Comparison of ENCODE assay signal across 19 cellular contexts in the genomic region with DNA sequence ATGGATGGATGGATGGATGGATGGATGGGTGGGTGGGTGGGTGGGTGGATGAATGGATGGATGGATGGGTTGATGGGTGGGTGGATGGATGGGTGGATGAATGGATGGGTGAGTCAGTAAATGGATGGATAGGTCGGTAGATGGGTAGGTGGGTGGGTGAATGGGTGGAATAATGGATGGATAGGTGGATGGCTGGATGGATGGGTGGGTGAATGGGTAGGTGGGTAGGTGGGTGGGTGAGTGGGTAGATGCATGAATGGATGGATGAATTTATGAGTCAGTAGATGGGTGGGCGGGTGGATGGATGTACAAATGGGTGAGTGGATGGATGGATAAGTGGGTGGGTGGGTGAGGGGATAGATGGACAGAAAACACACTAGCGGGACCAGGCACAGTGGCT. TPM values are rescaled to one million over a fixed set of nuclear protein-coding genes. Genes with fewer than 3 reads are reported as not detected.
"Had no signal": no experiment of that assay in that cellular context is flagged by ENCODE, and none has a peak within 500 bp of the region (broad histone marks: within the 10 kb centered on the region; RNA-seq: fewer than 3 reads in every experiment).

No MANE protein-coding gene starts in this region.

- H3K9me3 Mint-ChIP-seq: activated CD4-positive, alpha-beta memory T cell treated with anti-CD3 and anti-CD28 coated beads for 36 hours; activated naive CD8-positive, alpha-beta T cell treated with anti-CD3 and anti-CD28 coated beads, Interleukin-2, amount 10 ng/mL, durations not matched to agents 7 days and 5 days; naive B cell had no signal

- H3K27me3 ChIP-seq: colonic mucosa, testis had no signal

- H3K4me1 ChIP-seq: colonic mucosa, testis had no signal

- H3K4me3 Mint-ChIP-seq: activated CD4-positive, alpha-beta memory T cell treated with anti-CD3 and anti-CD28 coated beads for 36 hours; activated naive CD8-positive, alpha-beta T cell treated with anti-CD3 and anti-CD28 coated beads, Interleukin-2, amount 10 ng/mL, durations not matched to agents 7 days and 5 days; naive B cell had no signal

- H3K27ac Mint-ChIP-seq: activated CD4-positive, alpha-beta memory T cell treated with anti-CD3 and anti-CD28 coated beads for 36 hours; naive B cell had no signal

- H3K36me3 ChIP-seq: colonic mucosa had no signal

- H3K27ac ChIP-seq: testis, VCaP had no signal

- H3K9me3 ChIP-seq: colonic mucosa, testis had no signal

- H3K36me3 Mint-ChIP-seq: activated CD4-positive, alpha-beta memory T cell treated with anti-CD3 and anti-CD28 coated beads for 36 hours; activated naive CD8-positive, alpha-beta T cell treated with anti-CD3 and anti-CD28 coated beads, Interleukin-2, amount 10 ng/mL, durations not matched to agents 7 days and 5 days; naive B cell had no signal

- H3K4me3 ChIP-seq: colonic mucosa, testis had no signal

- DNase-seq: activated CD4-positive, alpha-beta memory T cell treated with anti-CD3 and anti-CD28 coated beads for 36 hours; activated gamma-delta T cell treated with Interleukin-2 at 50 U/mL for 16 hours; activated naive CD8-positive, alpha-beta T cell treated with anti-CD3 and anti-CD28 coated beads, Interleukin-2, amount 10 ng/mL, durations not matched to agents 7 days and 5 days; activated T-cell treated with anti-CD3 and anti-CD28 coated beads, Interleukin-2, amount 50 U/mL, for 48 hours; effector CD8-positive, alpha-beta T cell; midbrain; naive B cell; stimulated activated CD4-positive, alpha-beta T cell treated with anti-CD3 and anti-CD28 coated beads, Interleukin-12 subunit alpha, Interleukin-12 subunit beta, amount 100 ng/mL, for 4 hours; stimulated activated naive CD4-positive, alpha-beta T cell treated with Interleukin-2 at 50 U/mL for 16 hours; T-helper 1 cell; testis had no signal

RNA-seq across cellular contexts. Expression of a gene that starts 4.9 kb away (rescaled TPM):
- total RNA-seq: sciatic nerve had no signal

RNA-seq across cellular contexts. Expression of a gene that starts 23.0 kb away (rescaled TPM):
- total RNA-seq: activated naive CD8-positive, alpha-beta T cell treated with anti-CD3 and anti-CD28 coated beads, Interleukin-2, amount 10 ng/mL, durations not matched to agents 7 days and 5 days; pulmonary artery endothelial cell; testis had no signal

RNA-seq across cellular contexts. Expression of a gene that starts 36.7 kb away (rescaled TPM):
- total RNA-seq: activated CD4-positive, alpha-beta memory T cell treated with anti-CD3 and anti-CD28 coated beads for 36 hours; activated naive CD8-positive, alpha-beta T cell treated with anti-CD3 and anti-CD28 coated beads, Interleukin-2, amount 10 ng/mL, durations not matched to agents 7 days and 5 days; colonic mucosa; epithelial cell of proximal tubule; kidney epithelial cell; liver; pulmonary artery endothelial cell; sciatic nerve; ureter had no signal
- polyA plus RNA-seq: liver had no signal

RNA-seq across cellular contexts. Expression of a gene that starts 47.6 kb away (rescaled TPM):
- total RNA-seq: activated CD4-positive, alpha-beta memory T cell treated with anti-CD3 and anti-CD28 coated beads for 36 hours; colonic mucosa; epithelial cell of proximal tubule; kidney epithelial cell; liver; pulmonary artery endothelial cell; sciatic nerve; ureter had no signal
- polyA plus RNA-seq: liver had no signal
